ENCODE assay signal across 18 cellular contexts in genomic region chr3:31900583-31900982, GRCh38.
"Had no signal": no experiment of that assay in that cellular context is flagged by ENCODE, and none has a peak within 500 bp of the region (broad histone marks: within the 10 kb centered on the region; RNA-seq: fewer than 3 reads in every experiment).

No MANE protein-coding gene starts in this region.

- H3K79me2 ChIP-seq: parathyroid adenoma had no signal

- H3K27ac Mint-ChIP-seq: activated CD8-positive, alpha-beta T cell treated with anti-CD3 and anti-CD28 coated beads for 36 hours had no signal

- H3K9me3 Mint-ChIP-seq: activated CD8-positive, alpha-beta T cell treated with anti-CD3 and anti-CD28 coated beads for 36 hours had no signal

- H3K9ac ChIP-seq: parathyroid adenoma had no signal

- H3K4me3 ChIP-seq: ascending aorta, breast epithelium, gastroesophageal sphincter, lower lobe of right lung, tibial artery, uterus had no signal

- DNase-seq: activated CD4-positive, alpha-beta T cell treated with anti-CD3 and anti-CD28 coated beads for 1 hour; activated CD8-positive, alpha-beta memory T cell treated with anti-CD3 and anti-CD28 coated beads, Interleukin-2, amount 50 U/mL, for 4 hours; activated CD8-positive, alpha-beta T cell treated with anti-CD3 and anti-CD28 coated beads for 36 hours; activated naive CD4-positive, alpha-beta T cell; erythroblast; left colon; lower lobe of right lung; midbrain; stimulated activated CD4-positive, alpha-beta T cell treated with anti-CD3 and anti-CD28 coated beads, Interleukin-12 subunit alpha, Interleukin-12 subunit beta, amount 100 ng/mL, for 4 hours; stimulated activated CD4-positive, alpha-beta T cell treated with anti-CD3 and anti-CD28 coated beads, Interleukin-2, amount 100 ng/mL, for 24 hours; SW 1271; tibial artery; uterus had no signal

- H3K9me3 ChIP-seq: ascending aorta, breast epithelium, gastroesophageal sphincter, lower lobe of right lung, neutrophil, tibial artery, uterus had no signal

- H3K36me3 ChIP-seq: ascending aorta, breast epithelium, gastroesophageal sphincter, lower lobe of right lung, neutrophil, tibial artery, uterus had no signal

- H2AFZ ChIP-seq: parathyroid adenoma had no signal

- ATAC-seq: activated CD8-positive, alpha-beta T cell treated with anti-CD3 and anti-CD28 coated beads for 36 hours; gastroesophageal sphincter; left colon; lower lobe of right lung had no signal

- H3K27me3 ChIP-seq: ascending aorta, breast epithelium, gastroesophageal sphincter, neutrophil, tibial artery, uterus had no signal

- H3K4me3 Mint-ChIP-seq: activated CD8-positive, alpha-beta T cell treated with anti-CD3 and anti-CD28 coated beads for 36 hours had no signal

- H3K27ac ChIP-seq: ascending aorta, breast epithelium, gastroesophageal sphincter, lower lobe of right lung, neutrophil, parathyroid adenoma, uterus had no signal
